In genomic region chr13:113820813-113821651, GRCh38 we compare ENCODE assay signal across 9 cellular contexts. TPM values are rescaled to one million over a fixed set of nuclear protein-coding genes. Genes with fewer than 3 reads are reported as not detected.
DNase-seq lines count a peak whose midpoint lies in the region; ATAC-seq and TF ChIP-seq lines count a peak whose summit lies in the region.
"Had no signal": no experiment of that assay in that cellular context is flagged by ENCODE, and none has a peak within 500 bp of the region (broad histone marks: within the 10 kb centered on the region; RNA-seq: fewer than 3 reads in every experiment).

No MANE protein-coding gene starts in this region.

- H3K4me2 ChIP-seq in skeletal muscle satellite cell (ENCODE audit: low read length) = peak overlapping the region; percentile 71

- peaks cover 0 to 45% (median 30%) of the 10 kb centered on the region in 9 donors for H3K36me3 ChIP-seq in heart right ventricle
- peaks cover 59% of the 10 kb centered on the region for H3K36me3 ChIP-seq in skeletal muscle satellite cell (ENCODE audit: insufficient read depth, low read length)

- H3K4me1 ChIP-seq in heart right ventricle = peaks cover 50 to 69% (median 59%) of the 10 kb centered on the region in 9 donors
- H3K4me1 ChIP-seq in skeletal muscle satellite cell (ENCODE audit: control insufficient read depth, insufficient read depth, low read length) = peaks cover 46% of the 10 kb centered on the region
- H3K4me1 ChIP-seq: parathyroid adenoma had no signal

- peak overlapping the region; percentile 32 for H3K4me3 ChIP-seq in NB4 (ENCODE audit: low read depth, low read length)
- H3K4me3 ChIP-seq in heart right ventricle = peak overlapping the region in 8 of 10 donors; percentile 6 to 27 (median 16)
- H3K4me3 ChIP-seq in skeletal muscle satellite cell (ENCODE audit: low read length) = peak overlapping the region; percentile 35

- TF ChIP-seq POLR2A in NB4 (IDR thresholded peaks at IDR 0.05; ENCODE audit: extremely low read depth, insufficient read length) = no peak

- H3K27ac ChIP-seq in heart right ventricle = peak overlapping the region; percentile 47 to 89 (median 78)
- H3K27ac ChIP-seq: parathyroid adenoma had no signal

- DNase-seq in NB4 (ENCODE audit: low read depth) (peak; percentile 96), amygdala (lab: John Stamatoyannopoulos, UW) (peak in 53 of 56 donors; percentile 16 to 91 (median 72)), heart right ventricle (peak; percentile 77 to 80), AML-193 (lab: John Stamatoyannopoulos, UW) (no peak), RPMI8226 (no peak)
- DNase-seq in activated effector memory CD4-positive, alpha-beta T cell treated with anti-CD3 and anti-CD28 coated beads, Interleukin-2, amount 50 U/mL, for 16 hours = no peak

- H3K27me3 ChIP-seq in heart right ventricle (no peaks in the 10 kb centered on the region), skeletal muscle satellite cell (ENCODE audit: control insufficient read depth, insufficient read depth, low read length) (no peaks in the 10 kb centered on the region)

- 7 to 10% methylated on average over 54 of the region's 54 CpGs for WGBS in heart right ventricle, 2 donors

- peak; percentile 59 to 83 (median 74) for ATAC-seq in heart right ventricle
- no peak for ATAC-seq in GM18519 (IDR thresholded peaks at IDR 0.05; ENCODE audit: low FRiP score, unreplicated experiment)

- H3K9ac ChIP-seq in skeletal muscle satellite cell (ENCODE audit: low read depth, low read length) = peak overlapping the region; percentile 42
- H3K9ac ChIP-seq: parathyroid adenoma had no signal

- H3K9me3 ChIP-seq in heart right ventricle = no peaks in the 10 kb centered on the region
- no peaks in the 10 kb centered on the region for H3K9me3 ChIP-seq in skeletal muscle satellite cell (replicated peaks; ENCODE audit: low read length)

- intact Hi-C loops in heart right ventricle (cut with DNase I) = loop anchor here in 6 of 10 donors (1.0 to 5.0 kb wide), 5 partner anchors 16 to 43 kb away; partner anchors contain the start of gene GAS6 (in 4 of the 6)

- no peak for TF ChIP-seq CTCF in NB4 (IDR thresholded peaks at IDR 0.05; ENCODE audit: low read depth, low read length)
- TF ChIP-seq CTCF in heart right ventricle (IDR thresholded peaks at IDR 0.05) = peak in 5 of 9 donors; percentile 24 to 49 (median 45)

RNA-seq across cellular contexts. Expression of gene GAS6, which starts 42.8 kb away (rescaled TPM):
- 100 to 1,000 TPM; 146 to 223 (median 174) TPM for total RNA-seq in heart right ventricle
- 100 to 1,000 TPM; 113 to 280 TPM for polyA plus RNA-seq in heart right ventricle
- total RNA-seq in skeletal muscle satellite cell (2012; rRNA removed) = 58.3 and 82.6 TPM in 2 replicates

Comparison
In these comparisons a context has a peak if more than half of its experiments do, and no peak if none do; other contexts are left out.
1. DNase-seq: peak in NB4 (single experiment), amygdala (53 of 56) and heart right ventricle (2 of 2); none in activated effector memory CD4-positive, alpha-beta T cell treated with anti-CD3 and anti-CD28 coated beads, Interleukin-2, amount 50 U/mL, for 16 hours (single experiment), AML-193 (0 of 2) and RPMI8226 (single experiment).
2. Peak in every context shown above with its lines, with median percentiles within 50 percentile points of each other: H3K4me3 ChIP-seq.